1 cellular context compared by ENCODE assay signal in genomic region chr3:14608298-14608697, GRCh38.
TF ChIP-seq lines count a peak whose summit lies in the region.

No MANE protein-coding gene starts in this region.

TF ChIP-seq in H1, 55 proteins besides CTCF, POLR2A, EP300 and RAD21:
- TF ChIP-seq SUZ12 (IDR thresholded peaks at IDR 0.05; ENCODE audit: low read length), result no peak
- TF ChIP-seq CBX8 (IDR thresholded peaks at IDR 0.05; ENCODE audit: borderline replicate concordance, low read depth, low read length), result no peak
- no peak for TF ChIP-seq TBP (IDR thresholded peaks at IDR 0.05; ENCODE audit: low read depth, low read length)
- no peak for TF ChIP-seq MAX (IDR thresholded peaks at IDR 0.05)
- TF ChIP-seq EGR1 (IDR thresholded peaks at IDR 0.05; ENCODE audit: borderline replicate concordance, low read depth, low read length), result no peak
- TF ChIP-seq, protein P1, sequence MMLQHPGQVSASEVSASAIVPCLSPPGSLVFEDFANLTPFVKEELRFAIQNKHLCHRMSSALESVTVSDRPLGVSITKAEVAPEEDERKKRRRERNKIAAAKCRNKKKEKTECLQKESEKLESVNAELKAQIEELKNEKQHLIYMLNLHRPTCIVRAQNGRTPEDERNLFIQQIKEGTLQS (IDR thresholded peaks at IDR 0.05; ENCODE audit: insufficient read depth, low read depth, low read length), result no peak
- TF ChIP-seq BRCA1 (IDR thresholded peaks at IDR 0.05; ENCODE audit: low read depth, low read length), result no peak
- TF ChIP-seq SAP30 (IDR thresholded peaks at IDR 0.05; ENCODE audit: insufficient read depth, insufficient replicate concordance, low read length), result no peak
- TF ChIP-seq CTBP2 (IDR thresholded peaks at IDR 0.05; ENCODE audit: borderline replicate concordance, insufficient read depth, insufficient read length, low read length), result no peak
- no peak for TF ChIP-seq KDM4A (IDR thresholded peaks at IDR 0.05; ENCODE audit: low read depth, low read length, severe bottlenecking)
- no peak for TF ChIP-seq RBBP5 (IDR thresholded peaks at IDR 0.05; ENCODE audit: borderline replicate concordance, low read depth, low read length)
- TF ChIP-seq SIRT6 (IDR thresholded peaks at IDR 0.05; ENCODE audit: low read length), result no peak
